Comparison of ENCODE assay signal across 13 cellular contexts in genomic region chr2:37583867-37584266, GRCh38.
DNase-seq lines count a peak whose midpoint lies in the region; ATAC-seq, FAIRE-seq and TF ChIP-seq lines count a peak whose summit lies in the region.
"Had no signal": no experiment of that assay in that cellular context is flagged by ENCODE, and none has a peak within 500 bp of the region (broad histone marks: within the 10 kb centered on the region; RNA-seq: fewer than 3 reads in every experiment).

No MANE protein-coding gene starts in this region.

- H3K9me3 ChIP-seq in stomach = no peaks in the 10 kb centered on the region
- H3K9me3 ChIP-seq: right atrium auricular region had no signal

- peaks cover 42 to 67% (median 60%) of the 10 kb centered on the region in 4 donors for H3K4me1 ChIP-seq in stomach

- H3K27ac ChIP-seq in stomach = peak overlapping the region; percentile 15 to 78 (median 71)
- H3K27ac ChIP-seq: right atrium auricular region had no signal

- H3K36me3 Mint-ChIP-seq in T-helper 2 cell treated with Interferon-gamma antibody and Interleukin-4, amounts not matched to agents 5 μg/mL and 100 μg/mL, for 36 hours (ENCODE audit: low read depth) = peaks cover 4% of the 10 kb centered on the region
- H3K36me3 Mint-ChIP-seq in activated CD8-positive, alpha-beta T cell treated with anti-CD3 and anti-CD28 coated beads for 36 hours (ENCODE audit: low read depth) = peaks cover 2% of the 10 kb centered on the region

- H3K4me3 ChIP-seq in fibroblast of the aortic adventitia (ENCODE audit: low read depth, low read length) (no peak overlapping the region), stomach (no peak overlapping the region)
- H3K4me3 ChIP-seq: right atrium auricular region had no signal

- TF ChIP-seq POLR2A in stomach (IDR thresholded peaks at IDR 0.05) = no peak

- no peak for DNase-seq in T-helper 2 cell treated with Interferon-gamma antibody and Interleukin-4, amounts not matched to agents 5 μg/mL and 100 μg/mL, for 36 hours (ENCODE audit: low spot score)
- DNase-seq in T-helper 2 cell (no peak), fibroblast of the aortic adventitia (ENCODE audit: low read depth) (peak; percentile 71), stomach (no peak), middle frontal gyrus (ENCODE audit: extremely low spot score, low spot score) (no peak), frontal cortex (ENCODE audit: low spot score in 2 of 2) (no peak)
- no peak for DNase-seq in activated CD8-positive, alpha-beta T cell treated with anti-CD3 and anti-CD28 coated beads for 36 hours
- DNase-seq: activated naive CD4-positive, alpha-beta T cell treated with Interleukin-2 at 50 U/mL for 16 hours; NCI-H146 had no signal

- no peaks in the 10 kb centered on the region for H3K27me3 ChIP-seq in stomach
- H3K27me3 ChIP-seq: right atrium auricular region had no signal

- TF ChIP-seq CTCF in activated CD8-positive, alpha-beta T cell treated with anti-CD3 and anti-CD28 coated beads for 36 hours (IDR thresholded peaks at IDR 0.05) = no peak
- no peak for TF ChIP-seq CTCF in fibroblast of the aortic adventitia (IDR thresholded peaks at IDR 0.05; ENCODE audit: insufficient read depth, low read length)
- TF ChIP-seq CTCF in stomach (IDR thresholded peaks at IDR 0.05) = no peak

- TF ChIP-seq EP300 in stomach (IDR thresholded peaks at IDR 0.05) = no peak

- no peak for ATAC-seq in activated CD8-positive, alpha-beta T cell treated with anti-CD3 and anti-CD28 coated beads for 36 hours
- ATAC-seq in HG03439 (IDR thresholded peaks at IDR 0.05; ENCODE audit: unreplicated experiment) = no peak
- ATAC-seq: Panc1, WTC11 had no signal

- CTCF ChIA-PET in activated CD8-positive, alpha-beta T cell treated with anti-CD3 and anti-CD28 coated beads for 36 hours (lab: Charles Lee) = interaction anchor here (2.0 kb wide), 1 partner anchor 64 kb away, joined by 7 read pairs; no protein-coding TSS in a partner anchor

- no peak for FAIRE-seq in frontal cortex (lab: Jason Lieb, UNC)

- 21 to 48% (median 33%) methylated on average over 2 of the region's 2 CpGs for WGBS in stomach, 5 donors

- intact Hi-C loops in activated CD8-positive, alpha-beta T cell treated with anti-CD3 and anti-CD28 coated beads for 36 hours (cut with micrococcal nuclease) = no loop called here
- intact Hi-C loops in stomach (cut with DNase I; ENCODE audit: low total_unique reads) = no loop called here

- no peaks in the 10 kb centered on the region for H3K36me3 ChIP-seq in stomach
- H3K36me3 ChIP-seq: right atrium auricular region had no signal

- POLR2A ChIA-PET in activated CD8-positive, alpha-beta T cell treated with anti-CD3 and anti-CD28 coated beads for 36 hours (lab: Charles Lee) = interaction anchor here (1.1 kb wide), 1 partner anchor 128 kb away, joined by 3 read pairs; no protein-coding TSS in a partner anchor

- H3K4me1 Mint-ChIP-seq in T-helper 2 cell treated with Interferon-gamma antibody and Interleukin-4, amounts not matched to agents 5 μg/mL and 100 μg/mL, for 36 hours (ENCODE audit: low read depth) = peaks cover 57% of the 10 kb centered on the region
- H3K4me1 Mint-ChIP-seq in activated CD8-positive, alpha-beta T cell treated with anti-CD3 and anti-CD28 coated beads for 36 hours (ENCODE audit: low read depth) = peaks cover 78% of the 10 kb centered on the region

- peak overlapping the region; percentile 5 for H3K4me3 Mint-ChIP-seq in T-helper 2 cell treated with Interferon-gamma antibody and Interleukin-4, amounts not matched to agents 5 μg/mL and 100 μg/mL, for 36 hours
- no peak overlapping the region for H3K4me3 Mint-ChIP-seq in activated CD8-positive, alpha-beta T cell treated with anti-CD3 and anti-CD28 coated beads for 36 hours
- H3K4me3 Mint-ChIP-seq: WTC11 had no signal

- H3K27me3 Mint-ChIP-seq in T-helper 2 cell treated with Interferon-gamma antibody and Interleukin-4, amounts not matched to agents 5 μg/mL and 100 μg/mL, for 36 hours (ENCODE audit: low read depth) = no peaks in the 10 kb centered on the region
- no peaks in the 10 kb centered on the region for H3K27me3 Mint-ChIP-seq in activated CD8-positive, alpha-beta T cell treated with anti-CD3 and anti-CD28 coated beads for 36 hours

- H3K9me3 Mint-ChIP-seq in T-helper 2 cell treated with Interferon-gamma antibody and Interleukin-4, amounts not matched to agents 5 μg/mL and 100 μg/mL, for 36 hours = peaks cover 5% of the 10 kb centered on the region
- peaks cover 10% of the 10 kb centered on the region for H3K9me3 Mint-ChIP-seq in activated CD8-positive, alpha-beta T cell treated with anti-CD3 and anti-CD28 coated beads for 36 hours

- peak overlapping the region; percentile 51 for H3K27ac Mint-ChIP-seq in T-helper 2 cell treated with Interferon-gamma antibody and Interleukin-4, amounts not matched to agents 5 μg/mL and 100 μg/mL, for 36 hours
- peak overlapping the region; percentile 81 for H3K27ac Mint-ChIP-seq in activated CD8-positive, alpha-beta T cell treated with anti-CD3 and anti-CD28 coated beads for 36 hours
- H3K27ac Mint-ChIP-seq: WTC11 had no signal
